In genomic region chr4:143188325-143189088, GRCh38 we compare ENCODE assay signal across 8 cellular contexts. TPM values are rescaled to one million over a fixed set of nuclear protein-coding genes. Genes with fewer than 3 reads are reported as not detected.
A peak's percentile ranks its signal among the peaks of the same experiment; 100 is the strongest.
DNase-seq lines count a peak whose midpoint lies in the region; ATAC-seq, FAIRE-seq and TF ChIP-seq lines count a peak whose summit lies in the region.

No MANE protein-coding gene starts in this region.

- ATAC-seq in GM18907 (IDR thresholded peaks at IDR 0.05; ENCODE audit: unreplicated experiment) (no peak), GM21825 (IDR thresholded peaks at IDR 0.05; ENCODE audit: unreplicated experiment) (no peak)

- H3K9me3 ChIP-seq in PC-9 (ENCODE audit: insufficient read depth, low read depth) (no peaks in the 10 kb centered on the region), endothelial cell of umbilical vein (replicated peaks; ENCODE audit: control insufficient read depth, insufficient read depth, low read length) (no peaks in the 10 kb centered on the region)

- no peak overlapping the region for H2AFZ ChIP-seq in PC-9
- no peak overlapping the region for H2AFZ ChIP-seq in endothelial cell of umbilical vein (ENCODE audit: low read depth, low read length)

- H3K79me2 ChIP-seq in PC-9 (ENCODE audit: low read depth), result peaks cover 60% of the 10 kb centered on the region
- peaks cover 78% of the 10 kb centered on the region for H3K79me2 ChIP-seq in endothelial cell of umbilical vein (ENCODE audit: control insufficient read depth, insufficient read depth, low read length)

- peaks cover 17% of the 10 kb centered on the region; the same call in 1 of the 2 replicates for H3F3A ChIP-seq in PC-9 (ENCODE audit: insufficient read depth, low read depth)

- no peak overlapping the region for H3K27ac ChIP-seq in PC-9
- no peak overlapping the region for H3K27ac ChIP-seq in endothelial cell of umbilical vein (ENCODE audit: insufficient read depth, low read depth, low read length)

- TF ChIP-seq CTCF in GM12864 (IDR thresholded peaks at IDR 0.05; ENCODE audit: low read depth, low read length, missing control alignments) (no peak), PC-9 (conservative IDR thresholded peaks at IDR 0.05) (no peak), endothelial cell of umbilical vein (IDR thresholded peaks at IDR 0.05; ENCODE audit: extremely low read depth in 1 of 2, insufficient read depth in 1 of 2, low read depth in 1 of 2, low read length in 2 of 2) (no peak)

- BruUV-seq in PC-9 (replicated peaks; lab: Mats Ljungman, UMichigan) (no TSS peak), endothelial cell of umbilical vein (replicated peaks; lab: Mats Ljungman, UMichigan) (no TSS peak)

- no peaks in the 10 kb centered on the region for H3K9me1 ChIP-seq in endothelial cell of umbilical vein (replicated peaks; ENCODE audit: control insufficient read depth, extremely low read depth, insufficient read depth, low read length)

- peak overlapping the region; percentile 33 for H3K9ac ChIP-seq in endothelial cell of umbilical vein (replicated peaks; ENCODE audit: extremely low read depth, insufficient read depth, low read length)

- peak overlapping the region; percentile 95 for H3K4me2 ChIP-seq in PC-9
- H3K4me2 ChIP-seq in endothelial cell of umbilical vein (ENCODE audit: insufficient read depth, low read length), result peak overlapping the region; percentile 95

- H3K9me2 ChIP-seq in PC-9 (ENCODE audit: insufficient read depth), result no peaks in the 10 kb centered on the region

- FAIRE-seq in endothelial cell of umbilical vein (lab: Jason Lieb, UNC), result no peak

- no peaks in the 10 kb centered on the region for H3K27me3 ChIP-seq in PC-9 (ENCODE audit: insufficient read depth, low read depth)
- no peaks in the 10 kb centered on the region for H3K27me3 ChIP-seq in endothelial cell of umbilical vein (ENCODE audit: control insufficient read depth in 2 of 2, insufficient read depth in 2 of 2, low read length in 2 of 2)

- CTCF ChIA-PET in PC-9 (lab: Charles Lee) (no interaction called here), endothelial cell of umbilical vein (lab: Charles Lee) (interaction anchor here (1.6 kb wide), 1 partner anchor 13 kb away, joined by 4 read pairs; no protein-coding TSS in a partner anchor)

- DNase-seq in GM12864 (ENCODE audit: low read depth) (no peak), PC-9 (no peak), endothelial cell of umbilical vein (ENCODE audit: low read depth, low spot score) (peak; percentile 38), renal cortical epithelial cell (ENCODE audit: low read depth) (peak; percentile 33), NCI-H187 (lab: John Stamatoyannopoulos, UW) (no peak), NCI-H1048 (lab: John Stamatoyannopoulos, UW) (no peak)

- dilution Hi-C loops in endothelial cell of umbilical vein (cut with MboI; ENCODE audit: extremely low pct_ligation_motif_present, low sequenced_read_pairs), result no loop called here

- peaks cover 19% of the 10 kb centered on the region for H3K4me1 ChIP-seq in PC-9 (replicated peaks; ENCODE audit: insufficient read depth)
- peaks cover 36% of the 10 kb centered on the region for H3K4me1 ChIP-seq in endothelial cell of umbilical vein (ENCODE audit: control insufficient read depth, extremely low read depth, insufficient read depth, low read length)

- H3K4me3 ChIP-seq in GM12864 (ENCODE audit: low read depth, low read length) (peak overlapping the region; percentile 77), PC-9 (peak overlapping the region; percentile 92; the same call in 1 of the 2 replicates), endothelial cell of umbilical vein (replicated peaks in 1 of 3; ENCODE audit: insufficient read depth in 1 of 3, low read depth in 1 of 3, low read length in 3 of 3) (peak overlapping the region in 1 of 3 experiments; percentile 80)

- H4K20me1 ChIP-seq in PC-9 (ENCODE audit: insufficient read depth) (peaks cover 29% of the 10 kb centered on the region), endothelial cell of umbilical vein (replicated peaks; ENCODE audit: control insufficient read depth, extremely low read depth, insufficient read depth, low read length) (no peaks in the 10 kb centered on the region)

- POLR2A ChIA-PET in PC-9 (lab: Charles Lee; ENCODE audit: unreplicated experiment), result no interaction called here
- POLR2A ChIA-PET in endothelial cell of umbilical vein (lab: Charles Lee), result no interaction called here

- intact Hi-C loops in PC-9 (cut with micrococcal nuclease; ENCODE audit: unreplicated experiment) (loop anchor here (10.0 kb wide), 2 partner anchors 714 to 1064 kb away; no protein-coding TSS in a partner anchor), endothelial cell of umbilical vein (cut with micrococcal nuclease) (loop anchor here (5.0 to 10.0 kb wide), 3 partner anchors 344 to 1834 kb away; partner anchors contain the start of gene INPP4B)

- H3K36me3 ChIP-seq in PC-9 (ENCODE audit: low read depth) (peaks cover 17% of the 10 kb centered on the region), endothelial cell of umbilical vein (ENCODE audit: control insufficient read depth in 2 of 2, extremely low read depth in 1 of 2, insufficient read depth in 2 of 2, low read length in 2 of 2) (peaks cover 3 to 12% of the 10 kb centered on the region in 2 experiments)

- no peak for TF ChIP-seq POLR2A in endothelial cell of umbilical vein (IDR thresholded peaks at IDR 0.05; ENCODE audit: low read depth, low read length)

TF ChIP-seq in endothelial cell of umbilical vein, 7 proteins besides CTCF, POLR2A, EP300 and RAD21:
- TF ChIP-seq MAX (IDR thresholded peaks at IDR 0.05; ENCODE audit: insufficient read depth, insufficient read length) (no peak), GATA2 (IDR thresholded peaks at IDR 0.05; ENCODE audit: insufficient read depth, insufficient read length, low read depth, low read length) (no peak), FOS (IDR thresholded peaks at IDR 0.05; ENCODE audit: borderline replicate concordance, insufficient read depth, low read length) (no peak), JUN (IDR thresholded peaks at IDR 0.05; ENCODE audit: borderline replicate concordance, insufficient read depth, insufficient read length, low read depth) (no peak), EZH2 (IDR thresholded peaks at IDR 0.05; ENCODE audit: borderline replicate concordance, low read depth, low read length, severe bottlenecking) (no peak), MYC (IDR thresholded peaks at IDR 0.05; ENCODE audit: low read depth, low read length) (no peak), POLR2AphosphoS5 (IDR thresholded peaks at IDR 0.05; ENCODE audit: insufficient read depth, low read depth, low read length) (no peak)

RNA-seq across cellular contexts. Expression of gene USP38, which starts 3.8 kb away (rescaled TPM):
- 11.9 and 12.3 TPM in 2 replicates for total RNA-seq in PC-9 (2021)
- total RNA-seq in endothelial cell of umbilical vein, result 17.0 and 18.1 TPM in 2 replicates
- 6.7 and 7.5 TPM in 2 replicates for polyA plus RNA-seq in endothelial cell of umbilical vein
- polyA plus RNA-seq in endothelial cell of umbilical vein (2011; cell fraction: cytosol; rRNA removed), result 7.3 and 7.7 TPM in 2 replicates
- 8.1 and 8.3 TPM in 2 replicates for polyA plus RNA-seq in endothelial cell of umbilical vein (2011; cell fraction: nucleus; rRNA removed)
- 8.2 and 11.7 TPM in 2 replicates for polyA plus RNA-seq in endothelial cell of umbilical vein (2012)
- 34.8 and 36.2 TPM in 2 replicates for polyA minus RNA-seq in endothelial cell of umbilical vein
- 19.0 TPM for polyA minus RNA-seq in endothelial cell of umbilical vein (2011; cell fraction: cytosol; rRNA and poly(A)+ RNA removed)
- 29.5 and 32.7 TPM in 2 replicates for polyA minus RNA-seq in endothelial cell of umbilical vein (2011; cell fraction: nucleus; rRNA and poly(A)+ RNA removed)
- total RNA-seq in renal cortical epithelial cell, result 24.1 and 42.6 TPM in 2 replicates

Comparison
In these comparisons a context has a peak if more than half of its experiments do, and no peak if none do; other contexts are left out.
1. DNase-seq: peak in endothelial cell of umbilical vein (single experiment) and renal cortical epithelial cell (single experiment); none in GM12864 (single experiment), PC-9 (0 of 2), NCI-H187 (0 of 2) and NCI-H1048 (single experiment).